In genomic region chr3:185145511-185145910, GRCh38 we compare ENCODE assay signal across 16 cellular contexts. TPM values are rescaled to one million over a fixed set of nuclear protein-coding genes. Genes with fewer than 3 reads are reported as not detected.
DNase-seq lines count a peak whose midpoint lies in the region; TF ChIP-seq lines count a peak whose summit lies in the region.
"Had no signal": no experiment of that assay in that cellular context is flagged by ENCODE, and none has a peak within 500 bp of the region (broad histone marks: within the 10 kb centered on the region; RNA-seq: fewer than 3 reads in every experiment).

No MANE protein-coding gene starts in this region.

- H3K4me1 ChIP-seq in sigmoid colon (peaks cover 0 to 71% (median 46%) of the 10 kb centered on the region in 4 donors), prostate gland (replicated peaks) (no peaks in the 10 kb centered on the region)
- H3K4me1 ChIP-seq: HAP-1 had no signal

- H3K36me3 Mint-ChIP-seq in glutamatergic neuron (ENCODE audit: unreplicated experiment): no peaks in the 10 kb centered on the region
- H3K36me3 Mint-ChIP-seq: CD4-positive, alpha-beta memory T cell had no signal

- H3K27me3 Mint-ChIP-seq in glutamatergic neuron (ENCODE audit: unreplicated experiment): no peaks in the 10 kb centered on the region

- H3K4me1 Mint-ChIP-seq in glutamatergic neuron (ENCODE audit: low read depth, unreplicated experiment): peaks cover 6% of the 10 kb centered on the region
- H3K4me1 Mint-ChIP-seq: CD4-positive, alpha-beta memory T cell had no signal

- intact Hi-C loops in sigmoid colon (cut with DNase I) (no loop called here), prostate gland (cut with DNase I) (no loop called here)

- H3K9me3 ChIP-seq in sigmoid colon (no peaks in the 10 kb centered on the region), prostate gland (no peaks in the 10 kb centered on the region)
- H3K9me3 ChIP-seq: HAP-1 had no signal

- H3K27ac ChIP-seq in caudate nucleus (ENCODE audit: low read depth, low read length): peak overlapping the region; percentile 30
- peak overlapping the region in 3 of 4 donors; percentile 59 to 95 (median 68) for H3K27ac ChIP-seq in sigmoid colon
- no peak overlapping the region for H3K27ac ChIP-seq in prostate gland

- H3K4me3 ChIP-seq in sigmoid colon: no peak overlapping the region
- H3K4me3 ChIP-seq in prostate gland: no peak overlapping the region
- H3K4me3 ChIP-seq: GM12878, HAP-1 had no signal

- TF ChIP-seq POLR2A in sigmoid colon (IDR thresholded peaks at IDR 0.05) (no peak), prostate gland (IDR thresholded peaks at IDR 0.05) (no peak)

- no peaks in the 10 kb centered on the region for H3K27me3 ChIP-seq in sigmoid colon
- no peaks in the 10 kb centered on the region for H3K27me3 ChIP-seq in prostate gland (replicated peaks; ENCODE audit: insufficient read depth)

- no peaks in the 10 kb centered on the region for H3K9me3 Mint-ChIP-seq in glutamatergic neuron (ENCODE audit: unreplicated experiment)
- H3K9me3 Mint-ChIP-seq: CD4-positive, alpha-beta memory T cell had no signal

- 92 to 94% methylated on average over 6 of the region's 6 CpGs for WGBS in sigmoid colon, 2 donors
- WGBS in prostate gland: 81% methylated on average over 6 of the region's 6 CpGs

- no peak overlapping the region for H3K27ac Mint-ChIP-seq in glutamatergic neuron (ENCODE audit: unreplicated experiment)
- H3K27ac Mint-ChIP-seq: CD4-positive, alpha-beta memory T cell had no signal

- H3K36me3 ChIP-seq in sigmoid colon (no peaks in the 10 kb centered on the region), prostate gland (no peaks in the 10 kb centered on the region)
- H3K36me3 ChIP-seq: HAP-1 had no signal

- no peak overlapping the region for H3K4me3 Mint-ChIP-seq in glutamatergic neuron (ENCODE audit: unreplicated experiment)
- H3K4me3 Mint-ChIP-seq: CD4-positive, alpha-beta memory T cell had no signal

- DNase-seq in caudate nucleus (lab: John Stamatoyannopoulos, UW): no peak
- no peak for DNase-seq in glutamatergic neuron
- no peak for DNase-seq in sigmoid colon
- no peak for DNase-seq in prostate gland (ENCODE audit: low spot score)
- no peak for DNase-seq in glomerular visceral epithelial cell (ENCODE audit: extremely low spot score)
- no peak for DNase-seq in GM20000 (ENCODE audit: low spot score)
- DNase-seq: C1 segment of cervical spinal cord; Calu3; CD4-positive, alpha-beta memory T cell; COR-L47; DMS79; EL; GDM1; GOT3 had no signal

- no peak for TF ChIP-seq EP300 in sigmoid colon (IDR thresholded peaks at IDR 0.05)

- TF ChIP-seq CTCF in glutamatergic neuron (IDR thresholded peaks at IDR 0.05; ENCODE audit: partially characterized antibody, unreplicated experiment) (peak; percentile 25), sigmoid colon (IDR thresholded peaks at IDR 0.05) (peak in 1 of 4 experiments; percentile 12), prostate gland (IDR thresholded peaks at IDR 0.05) (no peak), GM20000 (IDR thresholded peaks at IDR 0.05; ENCODE audit: extremely low read depth, missing control alignments) (no peak)

RNA-seq across cellular contexts. Expression of gene C3orf70, which starts 7.3 kb away (rescaled TPM):
- total RNA-seq in glutamatergic neuron (ENCODE audit: unreplicated experiment): 44.5 TPM
- total RNA-seq in sigmoid colon: 10 to 100 TPM; 26.0 to 52.3 (median 38.7) TPM
- polyA plus RNA-seq in sigmoid colon: 1 to 10 TPM; 2.4 to 4.2 (median 3.5) TPM
- total RNA-seq in prostate gland: 10 to 100 TPM in 1 of 2 donors, 1 to 10 TPM in 1; 5.7 to 21.2 TPM
- total RNA-seq: CD4-positive, alpha-beta memory T cell had no signal
- polyA plus RNA-seq: CD4-positive, alpha-beta memory T cell had no signal

Comparison
In these comparisons a context has a peak if more than half of its experiments do, and no peak if none do; other contexts are left out.
1. H3K27ac ChIP-seq: peak in caudate nucleus (single experiment) and sigmoid colon (3 of 4); none in prostate gland (0 of 2).